ENCODE assay signal across 8 cellular contexts in genomic region chr3:68876112-68876713, GRCh38. TPM values are rescaled to one million over a fixed set of nuclear protein-coding genes. Genes with fewer than 3 reads are reported as not detected.
A peak's percentile ranks its signal among the peaks of the same experiment; 100 is the strongest.
DNase-seq lines count a peak whose midpoint lies in the region; ATAC-seq, FAIRE-seq and TF ChIP-seq lines count a peak whose summit lies in the region.

No MANE protein-coding gene starts in this region.

- no peak for TF ChIP-seq EP300 in HepG2 (IDR thresholded peaks at IDR 0.05; ENCODE audit: low read depth in 2 of 2, low read length in 2 of 2)
- TF ChIP-seq EP300 in HepG2 (CRISPR knock-in tag; IDR thresholded peaks at IDR 0.05; ENCODE audit: borderline replicate concordance), result no peak
- TF ChIP-seq EP300 in transverse colon (IDR thresholded peaks at IDR 0.05; ENCODE audit: low read depth), result no peak

- no peak for TF ChIP-seq POLR2A in Peyer's patch (IDR thresholded peaks at IDR 0.05)
- TF ChIP-seq POLR2A in HepG2 (IDR thresholded peaks at IDR 0.05; ENCODE audit: insufficient read depth in 1 of 2, low read depth in 2 of 2, low read length in 2 of 2), result no peak
- no peak for TF ChIP-seq POLR2A in transverse colon (IDR thresholded peaks at IDR 0.05)

- CTCF ChIA-PET in HepG2 (lab: Yijun Ruan, JAX; ENCODE audit: low intra/inter-chr PET ratio, low total read pairs), result interaction anchor here (1.1 to 1.4 kb wide), 3 partner anchors 96 to 1904 kb away, joined by 3 to 6 read pairs (median 5); no protein-coding TSS in a partner anchor

- H3K27ac ChIP-seq in Peyer's patch (no peak overlapping the region), HepG2 (ENCODE audit: extremely low read length, insufficient read depth, low read length) (no peak overlapping the region), transverse colon (no peak overlapping the region)

- no peak overlapping the region for H3K9ac ChIP-seq in HepG2 (ENCODE audit: insufficient read depth, low read depth, low read length)

- peak; percentile 72 for FAIRE-seq in HepG2 (lab: Jason Lieb, UNC)

- H3K36me3 ChIP-seq in Peyer's patch (no peaks in the 10 kb centered on the region), HepG2 (replicated peaks in 1 of 2; ENCODE audit: control insufficient read depth in 1 of 2, insufficient read depth in 2 of 2, low read length in 2 of 2) (no peaks in the 10 kb centered on the region), transverse colon (no peaks in the 10 kb centered on the region)

- H3K9me3 ChIP-seq in Peyer's patch (no peaks in the 10 kb centered on the region), HepG2 (ENCODE audit: low read length) (no peaks in the 10 kb centered on the region), transverse colon (no peaks in the 10 kb centered on the region)

- no peak overlapping the region for H3K4me2 ChIP-seq in HepG2 (ENCODE audit: low read depth, low read length)

- H2AFZ ChIP-seq in HepG2 (ENCODE audit: low read length), result no peak overlapping the region

- intact Hi-C loops in HepG2 (cut with micrococcal nuclease; ENCODE audit: unreplicated experiment), result loop anchor here (1.0 to 5.0 kb wide), 3 partner anchors 96 to 1904 kb away; no protein-coding TSS in a partner anchor
- intact Hi-C loops in transverse colon (cut with DNase I; ENCODE audit: low total_unique reads), result loop anchor here (10.0 kb wide), 1 partner anchor 1761 kb away; no protein-coding TSS in a partner anchor

- no TSS peak for BruUV-seq in HepG2 (replicated peaks; lab: Mats Ljungman, UMichigan)

- in situ Hi-C loops in HepG2 (cut with HindIII; ENCODE audit: extremely low pct_ligation_motif_present, low pct_unique_long_range_greater_than_20kb) (loop anchor here (25.0 kb wide), 3 partner anchors 1514 to 1889 kb away; partner anchors contain the start of gene KBTBD8), transverse colon (cut with MboI; ENCODE audit: low pct_ligation_motif_present in 1 of 4, low pct_unique_long_range_greater_than_20kb in 1 of 4, low sequenced_read_pairs in 3 of 4) (loop anchor here (25.0 kb wide), 4 partner anchors 1764 to 1939 kb away; partner anchors contain the start of gene KBTBD8 (in 1 of the 4))

- WGBS in HepG2 (ENCODE audit: low lambda C conversion rate), result 19% methylated on average over 6 of the region's 6 CpGs
- 15 to 18% methylated on average over 6 of the region's 6 CpGs for WGBS in transverse colon (ENCODE audit: low coverage in 1 of 2), 2 donors

- peak in 2 of 3 donors; percentile 5 to 37 for DNase-seq in stimulated activated CD4-positive, alpha-beta T cell treated with anti-CD3 and anti-CD28 coated beads, Interleukin-12 subunit alpha, Interleukin-12 subunit beta, amount 100 ng/mL, for 48 hours (ENCODE audit: low read depth in 2 of 3, low spot score in 1 of 3)
- DNase-seq in stimulated activated CD4-positive, alpha-beta T cell treated with anti-CD3 and anti-CD28 coated beads, Interleukin-12 subunit alpha, Interleukin-12 subunit beta, amount 100 ng/mL, for 4 hours, result no peak
- DNase-seq in Jurkat, Clone E6-1 (ENCODE audit: low read depth, low spot score), result peak; percentile 76
- DNase-seq in Peyer's patch (peak in 1 of 3 donors; percentile 62), cerebellum (ENCODE audit: low spot score) (peak; percentile 12), HepG2 (ENCODE audit: low spot score) (peak; percentile 31), transverse colon (no peak)

- no peaks in the 10 kb centered on the region for H3K4me1 ChIP-seq in Peyer's patch
- H3K4me1 ChIP-seq in HepG2 (ENCODE audit: insufficient read depth, low read length), result no peaks in the 10 kb centered on the region
- H3K4me1 ChIP-seq in transverse colon, result no peaks in the 10 kb centered on the region

- 0 out of 2 replicates have a peak, but pooled peaks have one; percentile 50 for TF ChIP-seq RAD21 in HepG2 (CRISPR knock-in tag; IDR thresholded peaks at IDR 0.05)

- H4K20me1 ChIP-seq in HepG2 (ENCODE audit: insufficient read depth, low read length), result no peaks in the 10 kb centered on the region

- POLR2A ChIA-PET in HepG2 (lab: Yijun Ruan, JAX), result no interaction called here

- peak; percentile 93 for ATAC-seq in GM21723 (IDR thresholded peaks at IDR 0.05; ENCODE audit: unreplicated experiment)
- ATAC-seq in HepG2, result peak; percentile 76

- H3K4me3 ChIP-seq in Jurkat, Clone E6-1 (ENCODE audit: low read length), result no peak overlapping the region
- no peak overlapping the region for H3K4me3 ChIP-seq in Peyer's patch
- H3K4me3 ChIP-seq in HepG2 (replicated peaks in 1 of 3; ENCODE audit: insufficient read depth in 1 of 3, low read depth in 2 of 3, low read length in 3 of 3), result no peak overlapping the region
- H3K4me3 ChIP-seq in transverse colon, result no peak overlapping the region

- no peaks in the 10 kb centered on the region for H3K27me3 ChIP-seq in Peyer's patch
- peaks cover 0 to 3% of the 10 kb centered on the region in 2 experiments; a peak in 1 of 5 replicates for H3K27me3 ChIP-seq in HepG2 (ENCODE audit: control insufficient read depth in 1 of 2, insufficient read depth in 2 of 2, low read length in 2 of 2)
- no peaks in the 10 kb centered on the region for H3K27me3 ChIP-seq in transverse colon

- H3K79me2 ChIP-seq in HepG2 (ENCODE audit: insufficient read depth, low read length), result no peaks in the 10 kb centered on the region

- peak; percentile 20 to 96 (median 85) for TF ChIP-seq CTCF in Peyer's patch (IDR thresholded peaks at IDR 0.05)
- peak; percentile 80 for TF ChIP-seq CTCF in HepG2 (CRISPR knock-in tag; IDR thresholded peaks at IDR 0.05)
- TF ChIP-seq CTCF in transverse colon (IDR thresholded peaks at IDR 0.05), result peak; percentile 77 to 89 (median 80)

TF ChIP-seq in HepG2, 621 proteins besides CTCF, POLR2A, EP300 and RAD21:
- TF ChIP-seq GFI1 (CRISPR knock-in tag; IDR thresholded peaks at IDR 0.05; ENCODE audit: borderline replicate concordance) (no peak), STAG1 (CRISPR knock-in tag; IDR thresholded peaks at IDR 0.05) (peak; percentile 88), SMC3 (IDR thresholded peaks at IDR 0.05; ENCODE audit: low read length) (peak; percentile 76)
- TF ChIP-seq, protein P1, sequence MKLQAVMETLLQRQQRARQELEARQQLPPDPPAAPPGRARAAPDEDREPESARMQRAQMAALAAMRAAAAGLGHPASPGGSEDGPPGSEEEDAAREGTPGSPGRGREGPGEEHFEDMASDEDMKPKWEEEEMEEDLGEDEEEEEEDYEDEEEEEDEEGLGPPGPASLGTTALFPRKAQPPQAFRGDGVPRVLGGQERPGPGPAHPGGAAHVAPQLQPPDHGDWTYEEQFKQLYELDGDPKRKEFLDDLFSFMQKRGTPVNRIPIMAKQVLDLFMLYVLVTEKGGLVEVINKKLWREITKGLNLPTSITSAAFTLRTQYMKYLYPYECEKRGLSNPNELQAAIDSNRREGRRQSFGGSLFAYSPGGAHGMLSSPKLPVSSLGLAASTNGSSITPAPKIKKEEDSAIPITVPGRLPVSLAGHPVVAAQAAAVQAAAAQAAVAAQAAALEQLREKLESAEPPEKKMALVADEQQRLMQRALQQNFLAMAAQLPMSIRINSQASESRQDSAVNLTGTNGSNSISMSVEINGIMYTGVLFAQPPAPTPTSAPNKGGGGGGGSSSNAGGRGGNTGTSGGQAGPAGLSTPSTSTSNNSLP (IDR thresholded peaks at IDR 0.05; ENCODE audit: low read depth, low read length), result 0 out of 2 replicates have a peak, but pooled peaks have one; percentile 21

RNA-seq across cellular contexts. Expression of gene TAFA4, which starts 56.1 kb away (rescaled TPM):
- polyA plus RNA-seq in Jurkat, Clone E6-1 (2012; ENCODE audit: insufficient read depth, insufficient read length), result not detected
- total RNA-seq in Peyer's patch, result not detected
- total RNA-seq in cerebellum, result 1.00 TPM
- total RNA-seq in HepG2 (2016; rRNA removed; fragmentation: Illumina TruSeq; extraction: Trizol), result 1.3 and 2.0 TPM in 2 replicates
- 0.62 and 0.81 TPM in 2 replicates for total RNA-seq in HepG2 (2016; cell fraction: cytosol; rRNA removed; fragmentation: Illumina TruSeq; extraction: Trizol; ENCODE audit: low read depth)
- 1.2 and 1.6 TPM in 2 replicates for total RNA-seq in HepG2 (2016; cell fraction: insoluble cytoplasmic fraction; rRNA removed; fragmentation: Illumina TruSeq; extraction: Trizol)
- 1.5 TPM in 2 replicates for total RNA-seq in HepG2 (2016; cell fraction: membrane; rRNA removed; fragmentation: Illumina TruSeq; extraction: Trizol)
- total RNA-seq in HepG2 (2016; cell fraction: nucleus; rRNA removed; fragmentation: Illumina TruSeq; extraction: Trizol), result 0.75 and 2.1 TPM in 2 replicates
- polyA plus RNA-seq in HepG2 (2011; rRNA removed), result 0.59 and 0.81 TPM in 2 replicates
- polyA plus RNA-seq in HepG2 (2011; cell fraction: cytosol; rRNA removed), result 0.81 and 0.94 TPM in 2 replicates
- 0.11 and 0.29 TPM in 2 replicates for polyA plus RNA-seq in HepG2 (2011; cell fraction: nucleus; rRNA removed)
- 0.48 and 0.64 TPM in 2 replicates for polyA plus RNA-seq in HepG2 (2012)
- polyA plus RNA-seq in HepG2 (2016; cell fraction: cytosol; fragmentation: Illumina TruSeq; extraction: Trizol; ENCODE audit: low read depth), result 0.52 and 1.4 TPM in 2 replicates
- polyA plus RNA-seq in HepG2 (2016; cell fraction: insoluble cytoplasmic fraction; fragmentation: Illumina TruSeq; extraction: Trizol; ENCODE audit: low read depth), result 1.1 and 1.2 TPM in 2 replicates
- 1.3 TPM in 2 replicates for polyA plus RNA-seq in HepG2 (2016; cell fraction: membrane; fragmentation: Illumina TruSeq; extraction: Trizol; ENCODE audit: low read depth)
- 0.79 and 1.1 TPM in 2 replicates for polyA plus RNA-seq in HepG2 (2016; cell fraction: nucleus; fragmentation: Illumina TruSeq; extraction: Trizol; ENCODE audit: insufficient read depth, low read depth)
- polyA minus RNA-seq in HepG2 (2011; rRNA and poly(A)+ RNA removed; ENCODE audit: low replicate concordance), result 1.6 TPM in 1 of 2 replicates, not detected in the other
- polyA minus RNA-seq in HepG2 (2011; cell fraction: cytosol; rRNA and poly(A)+ RNA removed), result 0.35 and 0.79 TPM in 2 replicates
- 1.0 and 1.7 TPM in 2 replicates for polyA minus RNA-seq in HepG2 (2011; cell fraction: nucleus; rRNA and poly(A)+ RNA removed)
- total RNA-seq in transverse colon, result not detected

Comparison
In these comparisons a context has a peak if more than half of its experiments do, and no peak if none do; other contexts are left out.
1. DNase-seq: peak in stimulated activated CD4-positive, alpha-beta T cell treated with anti-CD3 and anti-CD28 coated beads, Interleukin-12 subunit alpha, Interleukin-12 subunit beta, amount 100 ng/mL, for 48 hours (2 of 3), Jurkat, Clone E6-1 (single experiment), cerebellum (single experiment) and HepG2 (single experiment); none in stimulated activated CD4-positive, alpha-beta T cell treated with anti-CD3 and anti-CD28 coated beads, Interleukin-12 subunit alpha, Interleukin-12 subunit beta, amount 100 ng/mL, for 4 hours (single experiment) and transverse colon (single experiment).
2. Peak in every context shown above with its lines, with median percentiles within 50 percentile points of each other: CTCF ChIP-seq.